Comparison of ENCODE assay signal across 31 cellular contexts in the genomic region with DNA sequence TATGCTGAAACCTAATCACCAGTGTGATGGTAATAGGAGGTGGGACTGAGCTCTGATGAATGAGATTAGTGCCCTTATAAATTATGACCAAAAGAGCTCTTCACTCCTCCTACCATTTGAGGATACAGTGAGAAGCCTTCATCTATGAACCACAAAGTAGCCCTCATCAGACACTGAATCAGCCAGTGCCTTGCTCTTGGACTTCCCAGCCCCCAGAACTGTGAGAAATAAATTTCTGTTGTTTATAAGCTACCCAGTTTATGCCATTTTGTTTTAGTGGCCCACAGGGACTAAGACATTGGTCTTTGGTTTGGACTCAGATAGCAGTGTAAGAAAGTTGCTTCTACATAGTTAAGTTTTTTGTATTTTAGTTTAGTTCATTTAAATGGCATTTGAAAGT. TPM values are rescaled to one million over a fixed set of nuclear protein-coding genes. Genes with fewer than 3 reads are reported as not detected.
"Had no signal": no experiment of that assay in that cellular context is flagged by ENCODE, and none has a peak within 500 bp of the region (broad histone marks: within the 10 kb centered on the region; RNA-seq: fewer than 3 reads in every experiment).

No MANE protein-coding gene starts in this region.

- H3K27me3 ChIP-seq: stomach, suprapubic skin, testis, thyroid gland, tibial artery, tibial nerve, transverse colon, upper lobe of left lung, upper lobe of right lung, uterus, vagina had no signal

- DNase-seq: stimulated activated CD4-positive, alpha-beta T cell treated with anti-CD3 and anti-CD28 coated beads, Interleukin-2, amount 100 ng/mL, for 48 hours; stimulated activated CD4-positive, alpha-beta T cell treated with anti-CD3 and anti-CD28 coated beads, Interleukin-4, amount 100 ng/mL, for 1 hour; stimulated activated CD4-positive, alpha-beta T cell treated with anti-CD3 and anti-CD28 coated beads, Interleukin-4, amount 100 ng/mL, for 24 hours; stimulated activated CD4-positive, alpha-beta T cell treated with anti-CD3 and anti-CD28 coated beads, Interleukin-4, amount 100 ng/mL, for 4 hours; stimulated activated CD8-positive, alpha-beta memory T cell treated with anti-CD3 and anti-CD28 coated beads, Interleukin-4, amount 100 ng/mL, for 48 hours; stimulated activated naive B cell treated with anti-CD40 and anti-IgM and Interleukin-4, amounts not matched to agents 10 μg/mL and 1 μg/mL and 100 μg/mL, for 72 hours; stimulated activated naive CD4-positive, alpha-beta T cell; stimulated activated naive CD4-positive, alpha-beta T cell treated with Interleukin-2 at 50 U/mL for 16 hours; stimulated activated naive CD8-positive, alpha-beta T cell treated with anti-CD3 and anti-CD28 coated beads, Interleukin-15, amount 100 ng/mL, for 72 hours; stimulated activated naive CD8-positive, alpha-beta T cell treated with anti-CD3 and anti-CD28 coated beads, Interleukin-15, Interleukin-2, amounts not matched to agents 100 U/mL and 50 U/mL, for 24 hours; stomach; substantia nigra; testis; thyroid gland; tibial artery; transverse colon; trophoblast cell; upper lobe of left lung; upper lobe of right lung; uterus had no signal

- H3K4me1 ChIP-seq: stomach, suprapubic skin, testis, thyroid gland, tibial artery, transverse colon, upper lobe of left lung, upper lobe of right lung, uterus, vagina had no signal

- H3K36me3 ChIP-seq: uterus had no signal

- H3K4me3 ChIP-seq: stomach, suprapubic skin, testis, thoracic aorta, thyroid gland, tibial artery, tibial nerve, transverse colon, upper lobe of left lung, upper lobe of right lung, uterus, vagina had no signal

- H3K9me3 ChIP-seq: stomach, suprapubic skin, testis, thoracic aorta, thyroid gland, tibial artery, tibial nerve, transverse colon, upper lobe of left lung, upper lobe of right lung, uterus, vagina had no signal

- ATAC-seq: stimulated activated effector memory CD8-positive, alpha-beta T cell treated with anti-CD3 and anti-CD28 coated beads, Interleukin-12 subunit alpha, Interleukin-12 subunit beta, amount 100 ng/mL, for 72 hours; stimulated activated memory B cell treated with anti-CD40 and anti-IgM and Interleukin-4, amounts not matched to agents 10 μg/mL and 1 μg/mL and 100 μg/mL, for 72 hours; stimulated activated naive B cell treated with anti-CD40 and anti-IgM and Interleukin-4, amounts not matched to agents 10 μg/mL and 1 μg/mL and 100 μg/mL, for 72 hours; stimulated activated naive CD8-positive, alpha-beta T cell treated with anti-CD3 and anti-CD28 coated beads, Interleukin-15, amount 100 ng/mL, for 72 hours; stimulated activated naive CD8-positive, alpha-beta T cell treated with anti-CD3 and anti-CD28 coated beads, Interleukin-15, Interleukin-2, amounts not matched to agents 100 U/mL and 50 U/mL, for 24 hours; upper lobe of right lung had no signal

- H3K27ac ChIP-seq: stomach, suprapubic skin, testis, thoracic aorta, thyroid gland, tibial artery, tibial nerve, transverse colon, upper lobe of left lung, upper lobe of right lung, uterus, vagina had no signal

- FAIRE-seq: urothelium cell line had no signal

RNA-seq across cellular contexts. Expression of a gene that starts 32.9 kb away (rescaled TPM):
- total RNA-seq: stomach, subcutaneous adipose tissue, temporal lobe, thoracic aorta, tibial nerve, ureter, urinary bladder, uterus, vagina had no signal
- polyA plus RNA-seq: urinary bladder had no signal
